10 cellular contexts compared by ENCODE assay signal in the genomic region with DNA sequence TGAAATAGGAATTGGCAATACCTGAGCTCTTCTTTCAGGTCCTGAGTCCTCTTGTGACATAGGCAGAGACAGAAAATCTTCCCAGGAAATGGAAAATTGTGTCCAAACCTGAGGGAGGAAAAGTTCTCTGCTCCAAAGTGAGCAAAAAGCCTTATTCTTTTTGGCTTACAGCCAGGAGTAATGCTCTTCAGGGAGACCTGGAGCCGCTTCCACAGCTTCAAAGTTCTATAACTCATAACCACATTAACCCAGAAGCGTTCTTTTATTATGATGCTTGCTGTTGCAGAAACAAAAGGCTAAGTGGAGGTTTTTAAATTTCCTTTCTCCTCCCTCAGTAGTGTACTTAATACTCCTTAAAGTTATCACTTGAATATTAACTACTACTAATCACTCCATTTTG. TPM values are rescaled to one million over a fixed set of nuclear protein-coding genes. Genes with fewer than 3 reads are reported as not detected.
DNase-seq lines count a peak whose midpoint lies in the region; ATAC-seq and TF ChIP-seq lines count a peak whose summit lies in the region.
"Had no signal": no experiment of that assay in that cellular context is flagged by ENCODE, and none has a peak within 500 bp of the region (broad histone marks: within the 10 kb centered on the region; RNA-seq: fewer than 3 reads in every experiment).

No MANE protein-coding gene starts in this region.

- H4K5ac ChIP-seq in mesendoderm (ENCODE audit: low read length): no peak overlapping the region

- no peaks in the 10 kb centered on the region for H3K79me2 ChIP-seq in mesendoderm (ENCODE audit: control insufficient read depth, insufficient read depth, low read length)

- ATAC-seq in Right ventricle myocardium superior (ENCODE audit: poor library complexity): peak; percentile 25
- no peak for ATAC-seq in upper lobe of left lung (ENCODE audit: low FRiP score in 2 of 2)
- no peak for ATAC-seq in GM18519 (IDR thresholded peaks at IDR 0.05; ENCODE audit: low FRiP score, unreplicated experiment)
- ATAC-seq: CD8-positive, alpha-beta T cell had no signal

- no peak for DNase-seq in Right ventricle myocardium superior
- no peak for DNase-seq in cardiac septum (ENCODE audit: low spot score)
- no peak for DNase-seq in coronary artery (ENCODE audit: low spot score)
- DNase-seq in mesendoderm: no peak
- no peak for DNase-seq in upper lobe of left lung
- DNase-seq in head of caudate nucleus: no peak
- no peak for DNase-seq in islet precursor cell
- DNase-seq: CD8-positive, alpha-beta T cell had no signal

- no peak overlapping the region for H2BK120ac ChIP-seq in mesendoderm (ENCODE audit: low read depth, low read length)

- H3K9me3 ChIP-seq in upper lobe of left lung: no peaks in the 10 kb centered on the region

- no peaks in the 10 kb centered on the region for H3K36me3 ChIP-seq in mesendoderm (ENCODE audit: control insufficient read depth, insufficient read depth, low read length)
- no peaks in the 10 kb centered on the region for H3K36me3 ChIP-seq in upper lobe of left lung

- H3K79me1 ChIP-seq in mesendoderm (ENCODE audit: low read length): no peaks in the 10 kb centered on the region

- no peak overlapping the region for H2AK5ac ChIP-seq in mesendoderm (ENCODE audit: low read length)

- H3K4me1 ChIP-seq in mesendoderm (ENCODE audit: control insufficient read depth, low read depth, low read length): no peaks in the 10 kb centered on the region
- H3K4me1 ChIP-seq in upper lobe of left lung: peaks cover 0 to 11% (median 2%) of the 10 kb centered on the region in 4 donors

- no peak for TF ChIP-seq EP300 in upper lobe of left lung (IDR thresholded peaks at IDR 0.05)

- WGBS in mesendoderm (ENCODE audit: extremely low coverage, insufficient coverage, low lambda C conversion rate): no CpG with 5 or more reads among the region's 2 CpGs
- WGBS in upper lobe of left lung, 2 donors: 51 to 56% methylated on average over 2 of the region's 2 CpGs

- no peak overlapping the region for H3K9ac ChIP-seq in mesendoderm (ENCODE audit: low read length)

- H3K4ac ChIP-seq in mesendoderm (ENCODE audit: low read depth, low read length): no peak overlapping the region

- no peak for TF ChIP-seq CTCF in coronary artery (IDR thresholded peaks at IDR 0.05)
- no peak for TF ChIP-seq CTCF in upper lobe of left lung (IDR thresholded peaks at IDR 0.05)

- H3K27ac ChIP-seq in coronary artery: no peak overlapping the region
- no peak overlapping the region for H3K27ac ChIP-seq in mesendoderm (ENCODE audit: low read depth, low read length)
- peak overlapping the region in 2 of 4 donors; percentile 5 to 73 for H3K27ac ChIP-seq in upper lobe of left lung

- H3K4me2 ChIP-seq in mesendoderm (ENCODE audit: low read length): no peak overlapping the region

- intact Hi-C loops in Right ventricle myocardium superior (cut with DNase I) (loop anchor here (10.0 kb wide), 1 partner anchor 375 kb away; no protein-coding TSS in a partner anchor), cardiac septum (cut with DNase I) (loop anchor here (10.0 kb wide), 1 partner anchor 195 kb away; no protein-coding TSS in a partner anchor), head of caudate nucleus (cut with DNase I) (loop anchor here (10.0 kb wide), 1 partner anchor 205 kb away; no protein-coding TSS in a partner anchor)

- H4K8ac ChIP-seq in mesendoderm (ENCODE audit: low read depth, low read length): no peak overlapping the region

- H3K56ac ChIP-seq in mesendoderm (ENCODE audit: low read length): no peak overlapping the region

- no peaks in the 10 kb centered on the region for H3K27me3 ChIP-seq in mesendoderm (ENCODE audit: insufficient read depth, low read length, poor library complexity)
- H3K27me3 ChIP-seq in upper lobe of left lung: no peaks in the 10 kb centered on the region

- peak overlapping the region; percentile 67 for H3K4me3 ChIP-seq in coronary artery
- no peak overlapping the region for H3K4me3 ChIP-seq in mesendoderm (ENCODE audit: low read length)
- peak overlapping the region in 3 of 4 donors; percentile 43 to 55 (median 49) for H3K4me3 ChIP-seq in upper lobe of left lung

- no peak for TF ChIP-seq POLR2A in upper lobe of left lung (IDR thresholded peaks at IDR 0.05)

- no peak overlapping the region for H3K18ac ChIP-seq in mesendoderm (ENCODE audit: low read length)

- no peak overlapping the region for H2BK5ac ChIP-seq in mesendoderm (ENCODE audit: low read length)

- H3K23ac ChIP-seq in mesendoderm (ENCODE audit: low read length): no peak overlapping the region

- peak overlapping the region; percentile 36 for H2BK15ac ChIP-seq in mesendoderm (replicated peaks; ENCODE audit: low read depth)

RNA-seq across cellular contexts. Expression of gene IGSF10, which starts 0.6 kb away (rescaled TPM):
- total RNA-seq in Right ventricle myocardium superior: 2.6 TPM
- total RNA-seq in cardiac septum: 0.83 TPM
- 0.74 TPM for polyA plus RNA-seq in mesendoderm (2013, experiment 1 of 2)
- 0.62 TPM for polyA plus RNA-seq in mesendoderm (2013, experiment 2 of 2)
- 10 to 100 TPM in 5 of 6 donors, 1 to 10 TPM in 1; 9.2 to 27.2 (median 22.9) TPM for total RNA-seq in upper lobe of left lung
- total RNA-seq: activated CD8-positive, alpha-beta memory T cell treated with anti-CD3 and anti-CD28 coated beads for 36 hours; CD8-positive, alpha-beta T cell had no signal
